In the genomic region with DNA sequence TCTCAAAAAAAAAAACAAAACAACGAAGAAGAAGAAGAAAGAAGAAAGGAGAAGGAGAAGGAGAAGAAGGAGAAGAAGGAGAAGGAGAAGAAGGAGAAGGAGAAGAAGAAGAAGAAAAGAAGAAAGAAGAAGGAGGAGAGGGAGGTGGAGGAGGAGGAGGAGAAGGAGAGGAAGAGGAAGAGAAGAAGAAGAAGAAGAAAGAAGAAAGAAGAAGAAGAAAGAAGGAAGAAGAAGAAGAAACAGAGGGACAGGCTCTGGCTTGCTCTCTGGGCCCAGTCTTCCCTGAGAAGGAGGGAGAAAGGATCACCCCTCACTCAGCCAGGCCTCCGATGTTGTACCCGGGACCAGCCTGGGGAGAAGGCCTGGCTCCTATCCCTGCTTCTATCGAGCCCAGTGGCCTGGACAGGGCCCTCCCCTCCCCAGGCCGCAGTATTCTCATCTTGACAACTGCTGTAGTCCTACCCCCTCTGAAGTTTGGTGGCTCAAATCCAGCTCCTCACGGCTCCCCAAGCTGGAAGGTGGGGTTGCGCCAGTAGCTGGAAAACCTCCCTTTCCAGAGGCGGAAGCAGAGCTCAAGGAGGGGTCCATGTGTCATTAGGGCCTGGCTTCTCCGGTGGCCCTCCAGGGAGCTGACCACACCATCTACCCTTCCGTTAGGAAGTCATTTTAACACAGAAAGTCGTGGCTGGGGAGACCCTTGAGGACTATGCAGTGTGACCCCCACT, we compare ENCODE assay signal across 23 cellular contexts. TPM values are rescaled to one million over a fixed set of nuclear protein-coding genes. Genes with fewer than 3 reads are reported as not detected.
A peak's percentile ranks its signal among the peaks of the same experiment; 100 is the strongest.
DNase-seq lines count a peak whose midpoint lies in the region; ATAC-seq, FAIRE-seq and TF ChIP-seq lines count a peak whose summit lies in the region.
"Had no signal": no experiment of that assay in that cellular context is flagged by ENCODE, and none has a peak within 500 bp of the region (broad histone marks: within the 10 kb centered on the region; RNA-seq: fewer than 3 reads in every experiment).

No MANE protein-coding gene starts in this region.

- H3K9me3 ChIP-seq in HEK293 (ENCODE audit: control insufficient read depth, insufficient read depth, low read depth, low read length), result no peaks in the 10 kb centered on the region
- no peaks in the 10 kb centered on the region for H3K9me3 ChIP-seq in mammary epithelial cell (replicated peaks; ENCODE audit: insufficient read depth, low read length)
- H3K9me3 ChIP-seq in small intestine (ENCODE audit: control insufficient read depth, low read depth), result no peaks in the 10 kb centered on the region
- no peaks in the 10 kb centered on the region for H3K9me3 ChIP-seq in neural progenitor cell (ENCODE audit: low read depth)
- H3K9me3 ChIP-seq: adrenal gland, SJSA1 had no signal

- dilution Hi-C loops in mammary epithelial cell (cut with HindIII; ENCODE audit: low sequenced_read_pairs), result no loop called here

- H2AFZ ChIP-seq in mammary epithelial cell (ENCODE audit: low read depth, low read length) (no peak overlapping the region), neural progenitor cell (replicated peaks) (no peak overlapping the region)
- H2AFZ ChIP-seq: hepatocyte had no signal

- H4K20me1 ChIP-seq in mammary epithelial cell (ENCODE audit: insufficient read depth, low read length), result no peaks in the 10 kb centered on the region
- H4K20me1 ChIP-seq in neural progenitor cell (ENCODE audit: low read depth), result no peaks in the 10 kb centered on the region

- peaks cover 7% of the 10 kb centered on the region for H3K27me3 Mint-ChIP-seq in neural progenitor cell (ENCODE audit: insufficient read depth, low read depth)

- H3K4me1 ChIP-seq in HEK293 (ENCODE audit: control insufficient read depth, insufficient read depth, low read length) (no peaks in the 10 kb centered on the region), mammary epithelial cell (ENCODE audit: insufficient read depth, low read length) (peaks cover 41% of the 10 kb centered on the region), small intestine (ENCODE audit: control insufficient read depth in 2 of 2, insufficient read depth in 1 of 2, low read depth in 1 of 2, low read length in 1 of 2) (peaks cover 0 to 7% of the 10 kb centered on the region in 2 donors), neural progenitor cell (no peaks in the 10 kb centered on the region)
- H3K4me1 ChIP-seq: adrenal gland, SJSA1 had no signal

- BruUV-seq in mammary epithelial cell (replicated peaks; lab: Mats Ljungman, UMichigan), result no TSS peak

- peaks cover 24% of the 10 kb centered on the region for H3K79me2 ChIP-seq in mammary epithelial cell (ENCODE audit: insufficient read depth, low read length)
- H3K79me2 ChIP-seq in neural progenitor cell (ENCODE audit: low read depth), result no peaks in the 10 kb centered on the region

- no peak overlapping the region for H3K27ac Mint-ChIP-seq in neural progenitor cell
- H3K27ac Mint-ChIP-seq: activated T-helper 2 cell treated with anti-CD3 and anti-CD28 coated beads, Interferon-gamma antibody, Interleukin-2, Interleukin-4, amounts not matched to agents 10 μg/mL and 5 μg/mL and 100 μg/mL, durations not matched to agents 14 hours and 24 hours and 36 hours; stimulated activated naive B cell treated with anti-CD40 and anti-IgM and Interleukin-4, amounts not matched to agents 10 μg/mL and 1 μg/mL and 100 μg/mL, for 72 hours had no signal

- in situ Hi-C loops in mammary epithelial cell (cut with MboI; ENCODE audit: low sequenced_read_pairs in 2 of 2), result no loop called here

- no peaks in the 10 kb centered on the region for H3K27me3 ChIP-seq in mammary epithelial cell (ENCODE audit: insufficient read depth, low read length)
- H3K27me3 ChIP-seq in small intestine (ENCODE audit: control insufficient read depth in 2 of 2, insufficient read depth in 2 of 2, low read length in 2 of 2), result no peaks in the 10 kb centered on the region
- no peaks in the 10 kb centered on the region for H3K27me3 ChIP-seq in neural progenitor cell
- H3K27me3 ChIP-seq: adrenal gland, hepatocyte, SJSA1 had no signal

- H3K4me3 ChIP-seq in HEK293 (ENCODE audit: low read depth, low read length), result no peak overlapping the region
- no peak overlapping the region for H3K4me3 ChIP-seq in mammary epithelial cell (replicated peaks in 1 of 3; ENCODE audit: insufficient read depth in 1 of 3, low read depth in 2 of 3, low read length in 3 of 3)
- H3K4me3 ChIP-seq in small intestine (ENCODE audit: low read depth in 1 of 2, low read length in 2 of 2), result no peak overlapping the region
- no peak overlapping the region for H3K4me3 ChIP-seq in neural progenitor cell
- H3K4me3 ChIP-seq: adrenal gland, hepatocyte, SJSA1 had no signal

- CTCF ChIA-PET in HEK293 (lab: Yijun Ruan, JAX) (interaction anchor here (0.7 to 1.1 kb wide), 2 partner anchors 19 to 91 kb away, joined by 3 to 4 read pairs; a partner anchor contains a TSS), mammary epithelial cell (lab: Charles Lee; ENCODE audit: low non-redundant PET) (interaction anchor here (0.6 kb wide), 1 partner anchor 53 kb away, joined by 7 read pairs; no protein-coding TSS in a partner anchor)

- H3K4me2 ChIP-seq in mammary epithelial cell (ENCODE audit: insufficient read depth, low read depth, low read length) (no peak overlapping the region), neural progenitor cell (no peak overlapping the region)
- H3K4me2 ChIP-seq: hepatocyte had no signal

- H3K27ac ChIP-seq in HEK293 (ENCODE audit: extremely low read depth, low read depth, low read length), result no peak overlapping the region
- peak overlapping the region; percentile 27 for H3K27ac ChIP-seq in mammary epithelial cell (ENCODE audit: insufficient read depth, low read depth, low read length)
- peak overlapping the region; percentile 80 to 85 for H3K27ac ChIP-seq in small intestine (ENCODE audit: low read depth in 1 of 2, low read length in 1 of 2)
- no peak overlapping the region for H3K27ac ChIP-seq in neural progenitor cell
- H3K27ac ChIP-seq: adrenal gland, hepatocyte, SJSA1 had no signal

- POLR2A ChIA-PET in HEK293 (lab: Yijun Ruan, JAX), result interaction anchor here (0.9 to 1.0 kb wide), 2 partner anchors 10 to 73 kb away, joined by 3 read pairs; no protein-coding TSS in a partner anchor

- peak; percentile 26 for ATAC-seq in left ventricle myocardium superior
- ATAC-seq: stimulated activated naive B cell treated with anti-CD40 and anti-IgM and Interleukin-4, amounts not matched to agents 10 μg/mL and 1 μg/mL and 100 μg/mL, for 72 hours had no signal

- no peaks in the 10 kb centered on the region for H3F3A ChIP-seq in neural progenitor cell (ENCODE audit: low read depth)

- DNase-seq in mammary epithelial cell (no peak), left ventricle myocardium superior (no peak), small intestine (no peak), neural progenitor cell (ENCODE audit: low spot score) (no peak), EL (no peak), NCI-H1694 treated with DMSO at 0.1 percent for 48 hours (lab: John Stamatoyannopoulos, UW) (no peak)
- DNase-seq in activated effector memory CD4-positive, alpha-beta T cell treated with Interleukin-2 at 50 U/mL for 16 hours, result no peak
- DNase-seq: adrenal gland; caudate nucleus; effector memory CD4-positive, alpha-beta T cell; NCI-H1105; NCI-H69; stimulated activated naive B cell treated with anti-CD40 and anti-IgM and Interleukin-4, amounts not matched to agents 10 μg/mL and 1 μg/mL and 100 μg/mL, for 72 hours had no signal

- H3K4me1 Mint-ChIP-seq in neural progenitor cell, result peaks cover 2% of the 10 kb centered on the region
- H3K4me1 Mint-ChIP-seq: neural crest cell had no signal

- no peak for FAIRE-seq in small intestine (lab: Jason Lieb, UNC)
- FAIRE-seq: islet of Langerhans had no signal

- H3K36me3 ChIP-seq in HEK293 (ENCODE audit: control insufficient read depth in 2 of 2, insufficient read depth in 1 of 2, low read length in 2 of 2), result peaks cover 0 to 8% of the 10 kb centered on the region in 2 experiments; a peak in 2 of 3 replicates
- H3K36me3 ChIP-seq in mammary epithelial cell (ENCODE audit: insufficient read depth, low read length), result peaks cover 12% of the 10 kb centered on the region
- peaks cover 0 to 6% of the 10 kb centered on the region in 2 donors for H3K36me3 ChIP-seq in small intestine (ENCODE audit: control insufficient read depth in 2 of 2, insufficient read depth in 2 of 2, low read length in 2 of 2)
- no peaks in the 10 kb centered on the region for H3K36me3 ChIP-seq in neural progenitor cell
- H3K36me3 ChIP-seq: adrenal gland, SJSA1 had no signal

- intact Hi-C loops in mammary epithelial cell (cut with micrococcal nuclease) (loop anchor here (2.0 kb wide), 2 partner anchors 25 to 37 kb away; no protein-coding TSS in a partner anchor), left ventricle myocardium superior (cut with micrococcal nuclease) (no loop called here)

- TF ChIP-seq CTCF in HEK293 (tag by site-specific recombination; IDR thresholded peaks at IDR 0.05) (no peak), mammary epithelial cell (conservative IDR thresholded peaks at IDR 0.05 in 1 of 2, IDR thresholded peaks at IDR 0.05 in 1 of 2; ENCODE audit: extremely low read depth in 1 of 2, insufficient read depth in 1 of 2, low read depth in 1 of 2, low read length in 2 of 2) (no peak), neural progenitor cell (IDR thresholded peaks at IDR 0.05) (no peak)

- WGBS in mammary epithelial cell (ENCODE audit: low coverage, missing lambda C conversion rate), result 88% methylated on average over 10 of the region's 11 CpGs
- 71 to 81% (median 75%) methylated on average over 11 of the region's 11 CpGs for WGBS in small intestine, 3 donors

- H3K9me3 Mint-ChIP-seq in neural progenitor cell, result peaks cover 2% of the 10 kb centered on the region
- H3K9me3 Mint-ChIP-seq: activated T-helper 2 cell treated with anti-CD3 and anti-CD28 coated beads, Interferon-gamma antibody, Interleukin-2, Interleukin-4, amounts not matched to agents 10 μg/mL and 5 μg/mL and 100 μg/mL, durations not matched to agents 14 hours and 24 hours and 36 hours; neural crest cell; stimulated activated naive B cell treated with anti-CD40 and anti-IgM and Interleukin-4, amounts not matched to agents 10 μg/mL and 1 μg/mL and 100 μg/mL, for 72 hours had no signal

- H3K36me3 Mint-ChIP-seq in neural progenitor cell, result no peaks in the 10 kb centered on the region
- H3K36me3 Mint-ChIP-seq: stimulated activated naive B cell treated with anti-CD40 and anti-IgM and Interleukin-4, amounts not matched to agents 10 μg/mL and 1 μg/mL and 100 μg/mL, for 72 hours had no signal

- H3K4me3 Mint-ChIP-seq in neural progenitor cell, result no peak overlapping the region
- H3K4me3 Mint-ChIP-seq: neural crest cell; stimulated activated naive B cell treated with anti-CD40 and anti-IgM and Interleukin-4, amounts not matched to agents 10 μg/mL and 1 μg/mL and 100 μg/mL, for 72 hours had no signal

- H3K9ac ChIP-seq in mammary epithelial cell (ENCODE audit: insufficient read depth, low read length), result no peak overlapping the region
- no peak overlapping the region for H3K9ac ChIP-seq in neural progenitor cell

RNA-seq across cellular contexts. Expression of a gene that starts 18.9 kb away (rescaled TPM):
- total RNA-seq in mammary epithelial cell, result 10 to 100 TPM; 10.3 to 42.4 TPM
- polyA plus RNA-seq in mammary epithelial cell, result 9.5 TPM
- 27.8 TPM for polyA minus RNA-seq in mammary epithelial cell
- 2.2 TPM for total RNA-seq in left ventricle myocardium superior
- 100 to 1,000 TPM in 2 of 3 donors, 10 to 100 TPM in 1; 44.1 to 198 (median 119) TPM for polyA plus RNA-seq in small intestine
- total RNA-seq in neural progenitor cell (ENCODE audit: low replicate concordance), result 1.2 and 1.8 TPM in 2 replicates
- total RNA-seq: Daoy, SJSA1 had no signal

RNA-seq across cellular contexts. Expression of a gene that starts 49.6 kb away (rescaled TPM):
- not detected for total RNA-seq in mammary epithelial cell
- polyA plus RNA-seq in mammary epithelial cell, result not detected
- not detected for polyA minus RNA-seq in mammary epithelial cell
- total RNA-seq in left ventricle myocardium superior, result not detected
- under 1 TPM in 1 of 3 donors, not detected in 2; 0.69 TPM for polyA plus RNA-seq in small intestine
- total RNA-seq in neural progenitor cell (ENCODE audit: low replicate concordance), result 1.9 and 3.4 TPM in 2 replicates
- total RNA-seq: adrenal gland; Daoy; LHCN-M2; SJSA1; T-helper 2 cell treated with Interferon-gamma antibody and Interleukin-4, amounts not matched to agents 100 ng/mL and 5 ng/mL, for 36 hours; ureter had no signal
- polyA plus RNA-seq: adrenal gland had no signal

Comparison
In these comparisons a context has a peak if more than half of its experiments do, and no peak if none do; other contexts are left out.
1. H3K27ac ChIP-seq: peak in mammary epithelial cell (single experiment) and small intestine (2 of 2); none in HEK293 (single experiment) and neural progenitor cell (single experiment).